ENCODE assay signal across 8 cellular contexts in the genomic region with DNA sequence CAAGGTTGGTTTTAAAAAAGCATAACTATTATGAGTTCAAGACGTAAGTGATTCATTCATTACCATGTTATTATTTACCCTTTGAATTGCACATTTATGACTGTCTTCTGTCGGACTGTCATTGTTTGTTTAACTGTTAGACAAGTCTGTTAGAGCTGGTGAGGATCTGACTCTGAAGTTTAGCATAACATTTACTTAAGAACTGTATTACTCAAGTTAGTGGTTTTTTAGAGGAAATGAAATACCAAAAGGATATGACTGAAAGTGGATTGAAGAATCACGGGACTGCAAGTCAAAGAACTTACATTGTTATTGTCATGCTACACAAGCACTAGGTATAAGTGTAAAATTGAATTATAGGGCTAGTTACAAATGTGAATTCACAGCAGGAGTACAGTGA. TPM values are rescaled to one million over a fixed set of nuclear protein-coding genes. Genes with fewer than 3 reads are reported as not detected.
DNase-seq lines count a peak whose midpoint lies in the region; ATAC-seq and TF ChIP-seq lines count a peak whose summit lies in the region.

No MANE protein-coding gene starts in this region.

- peak; percentile 39 for ATAC-seq in GM19455 (IDR thresholded peaks at IDR 0.05; ENCODE audit: unreplicated experiment)
- ATAC-seq in HG03469 (IDR thresholded peaks at IDR 0.05; ENCODE audit: unreplicated experiment) = peak; percentile 51
- peak; percentile 61 to 78 for ATAC-seq in activated naive CD4-positive, alpha-beta T cell treated with anti-CD3 and anti-CD28 coated beads, Interleukin-2, amount 50 U/mL, for 72 hours
- ATAC-seq in mucosa of descending colon = peak; percentile 14

- H3K36me3 ChIP-seq in mucosa of descending colon (ENCODE audit: low read depth) = no peaks in the 10 kb centered on the region

- TF ChIP-seq CTCF in mucosa of descending colon (IDR thresholded peaks at IDR 0.05) = no peak

- peaks cover 14 to 33% of the 10 kb centered on the region in 2 donors for H3K36me3 Mint-ChIP-seq in activated naive CD4-positive, alpha-beta T cell treated with anti-CD3 and anti-CD28 coated beads, Interleukin-2, amount 50 U/mL, for 72 hours

- no peak overlapping the region for H3K4me3 ChIP-seq in mucosa of descending colon

- DNase-seq in AML-193 (lab: John Stamatoyannopoulos, UW) (peak; percentile 91 to 93), mucosa of descending colon (no peak), NCI-H187 treated with DMSO at 0.1 percent for 48 hours (lab: John Stamatoyannopoulos, UW) (no peak), T1000 (lab: John Stamatoyannopoulos, UW) (no peak)
- no peak for DNase-seq in activated naive CD4-positive, alpha-beta T cell treated with anti-CD3 and anti-CD28 coated beads, Interleukin-2, amount 50 U/mL, for 72 hours (ENCODE audit: low spot score in 2 of 2)
- no peak for DNase-seq in stimulated activated CD4-positive, alpha-beta T cell treated with anti-CD3 and anti-CD28 coated beads, Interleukin-4, amount 100 ng/mL, for 1 hour

- intact Hi-C loops in mucosa of descending colon (cut with DNase I, micrococcal nuclease) = no loop called here

- H3K4me1 ChIP-seq in mucosa of descending colon (ENCODE audit: low read depth) = peaks cover 15% of the 10 kb centered on the region

- H3K27ac Mint-ChIP-seq in activated naive CD4-positive, alpha-beta T cell treated with anti-CD3 and anti-CD28 coated beads, Interleukin-2, amount 50 U/mL, for 72 hours = peak overlapping the region; percentile 94 to 96

- no peaks in the 10 kb centered on the region for H3K9me3 Mint-ChIP-seq in activated naive CD4-positive, alpha-beta T cell treated with anti-CD3 and anti-CD28 coated beads, Interleukin-2, amount 50 U/mL, for 72 hours

- H3K9me3 ChIP-seq in mucosa of descending colon = no peaks in the 10 kb centered on the region

RNA-seq across cellular contexts. Expression of gene CSGALNACT2, which starts 2.2 kb away (rescaled TPM):
- total RNA-seq in activated naive CD4-positive, alpha-beta T cell treated with anti-CD3 and anti-CD28 coated beads, Interleukin-2, amount 50 U/mL, for 72 hours = 10 to 100 TPM; 28.7 to 38.8 TPM
- 10 to 100 TPM in 1 of 3 donors, 1 to 10 TPM in 2; 3.9 to 20.1 (median 7.4) TPM for total RNA-seq in mucosa of descending colon

Comparison
In these comparisons a context has a peak if more than half of its experiments do, and no peak if none do; other contexts are left out.
1. DNase-seq: peak in AML-193 (2 of 2); none in activated naive CD4-positive, alpha-beta T cell treated with anti-CD3 and anti-CD28 coated beads, Interleukin-2, amount 50 U/mL, for 72 hours (0 of 2), mucosa of descending colon (0 of 3), NCI-H187 treated with DMSO at 0.1 percent for 48 hours (single experiment), stimulated activated CD4-positive, alpha-beta T cell treated with anti-CD3 and anti-CD28 coated beads, Interleukin-4, amount 100 ng/mL, for 1 hour (single experiment) and T1000 (single experiment).
2. ATAC-seq: peak in every context shown above with its lines; median percentile 70 in activated naive CD4-positive, alpha-beta T cell treated with anti-CD3 and anti-CD28 coated beads, Interleukin-2, amount 50 U/mL, for 72 hours; 51 in HG03469; 39 in GM19455; 14 in mucosa of descending colon.